Comparison of ENCODE assay signal across 13 cellular contexts in genomic region chr16:30554933-30555847, GRCh38.
"Had no signal": no experiment of that assay in that cellular context is flagged by ENCODE, and none has a peak within 500 bp of the region (broad histone marks: within the 10 kb centered on the region; RNA-seq: fewer than 3 reads in every experiment).

No MANE protein-coding gene starts in this region.

- DNase-seq: activated CD4-positive, CD25-positive, alpha-beta regulatory T cell; activated T-cell treated with anti-CD3 and anti-CD28 coated beads, Interleukin-2, amount 50 U/mL, for 1 hour; caudate nucleus; effector memory CD4-positive, alpha-beta T cell; hippocampal formation; kidney glomerular epithelial cell; stimulated activated CD4-positive, alpha-beta T cell treated with anti-CD3 and anti-CD28 coated beads, Interleukin-4, amount 100 ng/mL, for 1 hour; stimulated activated CD8-positive, alpha-beta memory T cell treated with anti-CD3 and anti-CD28 coated beads, Interleukin-4, amount 100 ng/mL, for 48 hours; T-helper 2 cell had no signal

- H3K27ac ChIP-seq: coronary artery, epithelial cell of prostate, thoracic aorta had no signal

- H3K27me3 Mint-ChIP-seq: stimulated activated naive CD8-positive, alpha-beta T cell treated with anti-CD3 and anti-CD28 coated beads, Interleukin-15, Interleukin-2, amounts not matched to agents 100 ng/mL and 50 ng/mL, for 24 hours had no signal

- H3K9me3 ChIP-seq: thoracic aorta had no signal

- H3K9me3 Mint-ChIP-seq: stimulated activated naive CD8-positive, alpha-beta T cell treated with anti-CD3 and anti-CD28 coated beads, Interleukin-15, Interleukin-2, amounts not matched to agents 100 ng/mL and 50 ng/mL, for 24 hours had no signal

- H3K4me3 ChIP-seq: coronary artery, thoracic aorta had no signal
